In genomic region chr3:127445581-127446368, GRCh38 we compare ENCODE assay signal across 23 cellular contexts.
A peak's percentile ranks its signal among the peaks of the same experiment; 100 is the strongest.
DNase-seq lines count a peak whose midpoint lies in the region; ATAC-seq and TF ChIP-seq lines count a peak whose summit lies in the region.
"Had no signal": no experiment of that assay in that cellular context is flagged by ENCODE, and none has a peak within 500 bp of the region (broad histone marks: within the 10 kb centered on the region; RNA-seq: fewer than 3 reads in every experiment).

No MANE protein-coding gene starts in this region.

- in situ Hi-C loops in mammary epithelial cell (cut with MboI; ENCODE audit: low sequenced_read_pairs in 2 of 2): no loop called here

- H3K79me2 ChIP-seq in mammary epithelial cell (ENCODE audit: insufficient read depth, low read length): no peaks in the 10 kb centered on the region

- BruUV-seq in mammary epithelial cell (replicated peaks; lab: Mats Ljungman, UMichigan): no TSS peak
- no TSS peak for BruUV-seq in MCF 10A (replicated peaks; lab: Mats Ljungman, UMichigan)

- no peaks in the 10 kb centered on the region for H4K20me1 ChIP-seq in mammary epithelial cell (ENCODE audit: insufficient read depth, low read length)
- H4K20me1 ChIP-seq: BLaER1 had no signal

- H3K27ac Mint-ChIP-seq in MCF 10A (ENCODE audit: low read depth, unreplicated experiment): no peak overlapping the region
- no peak overlapping the region for H3K27ac Mint-ChIP-seq in chondrocyte (ENCODE audit: unreplicated experiment)
- H3K27ac Mint-ChIP-seq in mesothelial cell of epicardium: no peak overlapping the region
- H3K27ac Mint-ChIP-seq in activated CD8-positive, alpha-beta T cell treated with anti-CD3 and anti-CD28 coated beads, Interleukin-2, amount 10 ng/mL, durations not matched to agents 7 days and 5 days: no peak overlapping the region
- H3K27ac Mint-ChIP-seq: activated T-helper 2 cell treated with anti-CD3 and anti-CD28 coated beads, Interferon-gamma antibody, Interleukin-2, Interleukin-4, amounts not matched to agents 10 μg/mL and 5 μg/mL and 100 μg/mL, durations not matched to agents 14 hours and 24 hours and 36 hours; brain; stimulated activated naive CD8-positive, alpha-beta T cell treated with anti-CD3 and anti-CD28 coated beads, Interleukin-15, Interleukin-2, amounts not matched to agents 100 ng/mL and 50 ng/mL, for 24 hours; T-cell had no signal

- H3K4me1 ChIP-seq in mammary epithelial cell (ENCODE audit: insufficient read depth, low read length) (peaks cover 20% of the 10 kb centered on the region), upper lobe of right lung (no peaks in the 10 kb centered on the region)
- H3K4me1 ChIP-seq: BLaER1, Caco-2, neural progenitor cell, tibial nerve had no signal

- CTCF ChIA-PET in mammary epithelial cell (lab: Charles Lee; ENCODE audit: low non-redundant PET): no interaction called here
- CTCF ChIA-PET in MCF 10A (lab: Yijun Ruan, JAX): interaction anchor here (0.6 kb wide), 3 partner anchors 9 to 443 kb away, joined by 3 read pairs; no protein-coding TSS in a partner anchor
- CTCF ChIA-PET in activated CD8-positive, alpha-beta T cell treated with anti-CD3 and anti-CD28 coated beads, Interleukin-2, amount 10 ng/mL, durations not matched to agents 7 days and 5 days (lab: Charles Lee): no interaction called here

- dilution Hi-C loops in mammary epithelial cell (cut with HindIII; ENCODE audit: low sequenced_read_pairs): loop anchor here (5.0 kb wide), 1 partner anchor 78 kb away; no protein-coding TSS in a partner anchor

- H3K4me1 Mint-ChIP-seq in MCF 10A (ENCODE audit: insufficient read depth, unreplicated experiment): peaks cover 7% of the 10 kb centered on the region
- no peaks in the 10 kb centered on the region for H3K4me1 Mint-ChIP-seq in chondrocyte (ENCODE audit: low read depth)
- H3K4me1 Mint-ChIP-seq in mesothelial cell of epicardium: no peaks in the 10 kb centered on the region
- no peaks in the 10 kb centered on the region for H3K4me1 Mint-ChIP-seq in activated CD8-positive, alpha-beta T cell treated with anti-CD3 and anti-CD28 coated beads, Interleukin-2, amount 10 ng/mL, durations not matched to agents 7 days and 5 days (ENCODE audit: low read depth)
- H3K4me1 Mint-ChIP-seq: T-cell had no signal

- POLR2A ChIA-PET in MCF 10A (lab: Yijun Ruan, JAX): no interaction called here
- POLR2A ChIA-PET in activated CD8-positive, alpha-beta T cell treated with anti-CD3 and anti-CD28 coated beads, Interleukin-2, amount 10 ng/mL, durations not matched to agents 7 days and 5 days (lab: Charles Lee): no interaction called here

- H3K36me3 Mint-ChIP-seq in MCF 10A (ENCODE audit: insufficient read depth, unreplicated experiment): no peaks in the 10 kb centered on the region
- no peaks in the 10 kb centered on the region for H3K36me3 Mint-ChIP-seq in chondrocyte (ENCODE audit: low read depth)
- H3K36me3 Mint-ChIP-seq in mesothelial cell of epicardium: no peaks in the 10 kb centered on the region
- H3K36me3 Mint-ChIP-seq in activated CD8-positive, alpha-beta T cell treated with anti-CD3 and anti-CD28 coated beads, Interleukin-2, amount 10 ng/mL, durations not matched to agents 7 days and 5 days (ENCODE audit: low read depth): no peaks in the 10 kb centered on the region
- H3K36me3 Mint-ChIP-seq: brain, neural progenitor cell, T-cell had no signal

- H3K36me3 ChIP-seq in mammary epithelial cell (ENCODE audit: insufficient read depth, low read length): no peaks in the 10 kb centered on the region
- H3K36me3 ChIP-seq in upper lobe of right lung: no peaks in the 10 kb centered on the region
- H3K36me3 ChIP-seq in MG63: no peaks in the 10 kb centered on the region
- H3K36me3 ChIP-seq: BLaER1, neural progenitor cell, tibial nerve had no signal

- H3K27me3 Mint-ChIP-seq in MCF 10A (ENCODE audit: insufficient read depth, unreplicated experiment) (no peaks in the 10 kb centered on the region), chondrocyte (ENCODE audit: low read depth) (peaks cover 42% of the 10 kb centered on the region), mesothelial cell of epicardium (ENCODE audit: low read depth) (peaks cover 62% of the 10 kb centered on the region)
- peaks cover 3% of the 10 kb centered on the region for H3K27me3 Mint-ChIP-seq in activated CD8-positive, alpha-beta T cell treated with anti-CD3 and anti-CD28 coated beads, Interleukin-2, amount 10 ng/mL, durations not matched to agents 7 days and 5 days (ENCODE audit: low read depth)

- H3K4me3 ChIP-seq in mammary epithelial cell (replicated peaks in 1 of 3; ENCODE audit: insufficient read depth in 1 of 3, low read depth in 2 of 3, low read length in 3 of 3): no peak overlapping the region
- no peak overlapping the region for H3K4me3 ChIP-seq in upper lobe of right lung
- H3K4me3 ChIP-seq in MG63: no peak overlapping the region
- H3K4me3 ChIP-seq: BLaER1, neural progenitor cell, tibial nerve had no signal

- DNase-seq in mammary epithelial cell (peak; percentile 37), MCF 10A (ENCODE audit: unreplicated experiment) (no peak), chondrocyte (ENCODE audit: low spot score) (peak; percentile 59), mesothelial cell of epicardium (ENCODE audit: low spot score in 2 of 2, unreplicated experiment in 2 of 2) (peak; percentile 11 to 27), upper lobe of right lung (peak; percentile 48), MG63 (no peak)
- no peak for DNase-seq in activated CD8-positive, alpha-beta T cell treated with anti-CD3 and anti-CD28 coated beads, Interleukin-2, amount 10 ng/mL, durations not matched to agents 7 days and 5 days
- DNase-seq: activated CD4-positive, alpha-beta T cell treated with anti-CD3 and anti-CD28 coated beads, Interleukin-2, amount 50 U/mL, for 1 hour; cortex of kidney; left ventricle myocardium superior; MV-4-11; NCI-H2171 treated with DMSO at 0.1 percent for 48 hours; NCI-H526; T-cell had no signal

- no peak for TF ChIP-seq CTCF in mammary epithelial cell (conservative IDR thresholded peaks at IDR 0.05 in 1 of 2, IDR thresholded peaks at IDR 0.05 in 1 of 2; ENCODE audit: extremely low read depth in 1 of 2, insufficient read depth in 1 of 2, low read depth in 1 of 2, low read length in 2 of 2)
- TF ChIP-seq CTCF in MCF 10A (IDR thresholded peaks at IDR 0.05; ENCODE audit: unreplicated experiment): no peak
- TF ChIP-seq CTCF in chondrocyte (IDR thresholded peaks at IDR 0.05): no peak
- no peak for TF ChIP-seq CTCF in mesothelial cell of epicardium (IDR thresholded peaks at IDR 0.05; ENCODE audit: unreplicated experiment)
- no peak for TF ChIP-seq CTCF in upper lobe of right lung (IDR thresholded peaks at IDR 0.05)

- WGBS in mammary epithelial cell (ENCODE audit: low coverage, missing lambda C conversion rate): 72% methylated on average over 14 of the region's 14 CpGs

- H3K4me3 Mint-ChIP-seq in MCF 10A (ENCODE audit: unreplicated experiment): no peak overlapping the region
- H3K4me3 Mint-ChIP-seq in chondrocyte (ENCODE audit: unreplicated experiment): no peak overlapping the region
- H3K4me3 Mint-ChIP-seq in mesothelial cell of epicardium: no peak overlapping the region
- no peak overlapping the region for H3K4me3 Mint-ChIP-seq in activated CD8-positive, alpha-beta T cell treated with anti-CD3 and anti-CD28 coated beads, Interleukin-2, amount 10 ng/mL, durations not matched to agents 7 days and 5 days
- H3K4me3 Mint-ChIP-seq: brain; neural progenitor cell; stimulated activated naive CD8-positive, alpha-beta T cell treated with anti-CD3 and anti-CD28 coated beads, Interleukin-15, Interleukin-2, amounts not matched to agents 100 ng/mL and 50 ng/mL, for 24 hours; T-cell had no signal

- ATAC-seq in upper lobe of right lung (no peak), HG02885 (IDR thresholded peaks at IDR 0.05; ENCODE audit: poor library complexity, unreplicated experiment) (no peak)
- ATAC-seq in activated CD8-positive, alpha-beta T cell treated with anti-CD3 and anti-CD28 coated beads, Interleukin-2, amount 10 ng/mL, durations not matched to agents 7 days and 5 days: no peak
- ATAC-seq: left ventricle myocardium superior, T-cell had no signal

- no peak overlapping the region for H2AFZ ChIP-seq in mammary epithelial cell (ENCODE audit: low read depth, low read length)
- H2AFZ ChIP-seq: neural progenitor cell had no signal

- intact Hi-C loops in mammary epithelial cell (cut with micrococcal nuclease) (no loop called here), MCF 10A (cut with micrococcal nuclease) (no loop called here), upper lobe of right lung (cut with DNase I) (no loop called here)

- H3K27ac ChIP-seq in mammary epithelial cell (ENCODE audit: insufficient read depth, low read depth, low read length) (no peak overlapping the region), upper lobe of right lung (no peak overlapping the region)
- H3K27ac ChIP-seq: BLaER1, KMS-11, neural progenitor cell, tibial nerve had no signal

- H3K4me2 ChIP-seq in mammary epithelial cell (ENCODE audit: insufficient read depth, low read depth, low read length): peak overlapping the region; percentile 1
- H3K4me2 ChIP-seq: BLaER1, KMS-11, neural progenitor cell had no signal

- H3K9ac ChIP-seq in mammary epithelial cell (ENCODE audit: insufficient read depth, low read length): no peak overlapping the region
- H3K9ac ChIP-seq: BLaER1, KMS-11, neural progenitor cell had no signal

- H3K9me3 ChIP-seq in mammary epithelial cell (replicated peaks; ENCODE audit: insufficient read depth, low read length): no peaks in the 10 kb centered on the region
- H3K9me3 ChIP-seq in upper lobe of right lung: no peaks in the 10 kb centered on the region
- no peaks in the 10 kb centered on the region for H3K9me3 ChIP-seq in MG63
- H3K9me3 ChIP-seq: BLaER1, Caco-2, tibial nerve had no signal

- H3K9me3 Mint-ChIP-seq in MCF 10A (ENCODE audit: unreplicated experiment) (no peaks in the 10 kb centered on the region), chondrocyte (ENCODE audit: low read depth) (peaks cover 5% of the 10 kb centered on the region), mesothelial cell of epicardium (no peaks in the 10 kb centered on the region)
- no peaks in the 10 kb centered on the region for H3K9me3 Mint-ChIP-seq in activated CD8-positive, alpha-beta T cell treated with anti-CD3 and anti-CD28 coated beads, Interleukin-2, amount 10 ng/mL, durations not matched to agents 7 days and 5 days (ENCODE audit: insufficient read depth)
- H3K9me3 Mint-ChIP-seq: activated T-helper 2 cell treated with anti-CD3 and anti-CD28 coated beads, Interferon-gamma antibody, Interleukin-2, Interleukin-4, amounts not matched to agents 10 μg/mL and 5 μg/mL and 100 μg/mL, durations not matched to agents 14 hours and 24 hours and 36 hours; neural progenitor cell; stimulated activated naive CD8-positive, alpha-beta T cell treated with anti-CD3 and anti-CD28 coated beads, Interleukin-15, Interleukin-2, amounts not matched to agents 100 ng/mL and 50 ng/mL, for 24 hours; T-cell had no signal

- no peaks in the 10 kb centered on the region for H3K27me3 ChIP-seq in mammary epithelial cell (ENCODE audit: insufficient read depth, low read length)
- H3K27me3 ChIP-seq in upper lobe of right lung: peaks cover 5% of the 10 kb centered on the region
- no peaks in the 10 kb centered on the region for H3K27me3 ChIP-seq in MG63
- H3K27me3 ChIP-seq: BLaER1, neural progenitor cell, tibial nerve had no signal

Comparison
In these comparisons a context has a peak if more than half of its experiments do, and no peak if none do; other contexts are left out.
1. DNase-seq: peak in mammary epithelial cell (single experiment), chondrocyte (single experiment), mesothelial cell of epicardium (2 of 2) and upper lobe of right lung (single experiment); none in MCF 10A (single experiment), activated CD8-positive, alpha-beta T cell treated with anti-CD3 and anti-CD28 coated beads, Interleukin-2, amount 10 ng/mL, durations not matched to agents 7 days and 5 days (single experiment) and MG63 (single experiment).